21 cellular contexts compared by ENCODE assay signal in genomic region chr4:16116019-16116418, GRCh38. TPM values are rescaled to one million over a fixed set of nuclear protein-coding genes. Genes with fewer than 3 reads are reported as not detected.
A peak's percentile ranks its signal among the peaks of the same experiment; 100 is the strongest.
DNase-seq lines count a peak whose midpoint lies in the region; ATAC-seq and TF ChIP-seq lines count a peak whose summit lies in the region.
"Had no signal": no experiment of that assay in that cellular context is flagged by ENCODE, and none has a peak within 500 bp of the region (broad histone marks: within the 10 kb centered on the region; RNA-seq: fewer than 3 reads in every experiment).

No MANE protein-coding gene starts in this region.

- H3K4ac ChIP-seq in mesenchymal stem cell (ENCODE audit: low read depth in 1 of 2, low read length in 2 of 2): no peak overlapping the region

- H3K18ac ChIP-seq in mesenchymal stem cell (ENCODE audit: low read depth in 1 of 2, low read length in 2 of 2): no peak overlapping the region

- peaks cover 4% of the 10 kb centered on the region for H3K4me1 ChIP-seq in endodermal cell (ENCODE audit: control insufficient read depth, insufficient read depth, low read length)
- H3K4me1 ChIP-seq in gastrocnemius medialis: peaks cover 53% of the 10 kb centered on the region in 2 donors
- no peaks in the 10 kb centered on the region for H3K4me1 ChIP-seq in mesenchymal stem cell (ENCODE audit: control insufficient read depth, insufficient read depth, low read depth, low read length)
- H3K4me1 ChIP-seq: adrenal gland, left lung had no signal

- intact Hi-C loops in gastrocnemius medialis (cut with DNase I; ENCODE audit: low total_unique reads): loop anchor here (10.0 kb wide), 2 partner anchors 109 to 311 kb away; partner anchors contain the start of gene TAPT1
- intact Hi-C loops in activated CD4-positive, alpha-beta memory T cell treated with anti-CD3 and anti-CD28 coated beads for 36 hours (cut with micrococcal nuclease): no loop called here

- H3K9me3 ChIP-seq in endodermal cell (ENCODE audit: control insufficient read depth, low read length): no peaks in the 10 kb centered on the region
- no peaks in the 10 kb centered on the region for H3K9me3 ChIP-seq in gastrocnemius medialis
- no peaks in the 10 kb centered on the region for H3K9me3 ChIP-seq in mesenchymal stem cell (ENCODE audit: control insufficient read depth, low read length)
- H3K9me3 ChIP-seq: adrenal gland, left lung had no signal

- H3K4me3 Mint-ChIP-seq in endodermal cell: no peak overlapping the region
- no peak overlapping the region for H3K4me3 Mint-ChIP-seq in activated CD4-positive, alpha-beta memory T cell treated with anti-CD3 and anti-CD28 coated beads for 36 hours
- H3K4me3 Mint-ChIP-seq: activated T-cell treated with anti-CD3 and anti-CD28 coated beads, Interleukin-2, amount 50 U/mL, for 4 hours; CD8-positive, alpha-beta memory T cell; T-cell had no signal

- no peak overlapping the region for H3K27ac Mint-ChIP-seq in endodermal cell
- H3K27ac Mint-ChIP-seq in activated CD4-positive, alpha-beta memory T cell treated with anti-CD3 and anti-CD28 coated beads for 36 hours: no peak overlapping the region
- H3K27ac Mint-ChIP-seq: CD8-positive, alpha-beta memory T cell; nephron; T-cell had no signal

- no peak overlapping the region for H2BK120ac ChIP-seq in mesenchymal stem cell (ENCODE audit: low read depth, low read length)

- H3K36me3 ChIP-seq in endodermal cell (ENCODE audit: control insufficient read depth, insufficient read depth, low read length): no peaks in the 10 kb centered on the region
- no peaks in the 10 kb centered on the region for H3K36me3 ChIP-seq in gastrocnemius medialis
- H3K36me3 ChIP-seq in mesenchymal stem cell (ENCODE audit: control insufficient read depth in 1 of 2, insufficient read depth in 2 of 2, low read depth in 1 of 2, low read length in 2 of 2): no peaks in the 10 kb centered on the region
- H3K36me3 ChIP-seq: adrenal gland, left lung had no signal

- H3K4me1 Mint-ChIP-seq in endodermal cell: peaks cover 27% of the 10 kb centered on the region
- H3K4me1 Mint-ChIP-seq in activated CD4-positive, alpha-beta memory T cell treated with anti-CD3 and anti-CD28 coated beads for 36 hours (ENCODE audit: low read depth): no peaks in the 10 kb centered on the region
- H3K4me1 Mint-ChIP-seq: CD8-positive, alpha-beta memory T cell had no signal

- no peak for TF ChIP-seq CTCF in endodermal cell (conservative IDR thresholded peaks at IDR 0.05)
- no peak for TF ChIP-seq CTCF in gastrocnemius medialis (IDR thresholded peaks at IDR 0.05 in 4 of 5, conservative IDR thresholded peaks at IDR 0.05 in 1 of 5)

- H3K79me1 ChIP-seq in mesenchymal stem cell (replicated peaks; ENCODE audit: low read length, poor library complexity, severe bottlenecking): no peaks in the 10 kb centered on the region

- no peak for TF ChIP-seq POLR2A in gastrocnemius medialis (IDR thresholded peaks at IDR 0.05)

- no peak overlapping the region for H2BK15ac ChIP-seq in mesenchymal stem cell (ENCODE audit: low read depth, poor library complexity, severe bottlenecking)

- H3K27me3 Mint-ChIP-seq in endodermal cell (ENCODE audit: insufficient read depth): peaks cover 25% of the 10 kb centered on the region
- peaks cover 14% of the 10 kb centered on the region for H3K27me3 Mint-ChIP-seq in activated CD4-positive, alpha-beta memory T cell treated with anti-CD3 and anti-CD28 coated beads for 36 hours

- no peaks in the 10 kb centered on the region for H3K27me3 ChIP-seq in endodermal cell (ENCODE audit: control insufficient read depth, insufficient read depth, low read length, poor library complexity, severe bottlenecking)
- no peaks in the 10 kb centered on the region for H3K27me3 ChIP-seq in gastrocnemius medialis
- H3K27me3 ChIP-seq in mesenchymal stem cell (ENCODE audit: control insufficient read depth in 1 of 2, insufficient read depth in 1 of 2, low read length in 2 of 2): peaks cover 28 to 83% of the 10 kb centered on the region in 2 experiments
- H3K27me3 ChIP-seq: adrenal gland, left lung had no signal

- peak in 1 of 2 donors; percentile 33 for ATAC-seq in gastrocnemius medialis
- ATAC-seq: activated T-cell treated with anti-CD3 and anti-CD28 coated beads, Interleukin-2, amount 50 U/mL, for 4 hours; left lung; T-cell had no signal

- no peak overlapping the region for H3K23ac ChIP-seq in mesenchymal stem cell (ENCODE audit: low read length in 2 of 2)

- H4K91ac ChIP-seq in mesenchymal stem cell (ENCODE audit: low read length): no peak overlapping the region

- 91 to 95% methylated on average over 4 to 7 of the region's 7 CpGs for WGBS in endodermal cell (ENCODE audit: insufficient coverage in 1 of 2, insufficient read length in 1 of 2), 2 experiments
- 94% methylated on average over 7 of the region's 7 CpGs for WGBS in mesenchymal stem cell

- H2AK5ac ChIP-seq in mesenchymal stem cell (ENCODE audit: low read length, severe bottlenecking): no peak overlapping the region

- in situ Hi-C loops in gastrocnemius medialis (cut with MboI; ENCODE audit: low sequenced_read_pairs in 4 of 4): no loop called here

- peak; percentile 91 for DNase-seq in NCI-H146 (lab: John Stamatoyannopoulos, UW)
- no peak for DNase-seq in NCI-H146 treated with DMSO at 0.1 percent for 48 hours (lab: John Stamatoyannopoulos, UW; ENCODE audit: unreplicated experiment)
- DNase-seq in NCI-H1092 treated with DMSO at 0.1 percent for 48 hours (lab: John Stamatoyannopoulos, UW): peak; percentile 88
- DNase-seq in endodermal cell: peak; percentile 16
- DNase-seq in gastrocnemius medialis: no peak
- DNase-seq in NCI-H510A (lab: John Stamatoyannopoulos, UW): no peak
- no peak for DNase-seq in mesenchymal stem cell
- DNase-seq in activated CD4-positive, alpha-beta memory T cell treated with anti-CD3 and anti-CD28 coated beads for 36 hours: no peak
- DNase-seq: activated CD4-positive, alpha-beta T cell treated with anti-CD3 and anti-CD28 coated beads for 1 hour; activated naive CD4-positive, alpha-beta T cell; activated T-cell treated with anti-CD3 and anti-CD28 coated beads, Interleukin-2, amount 50 U/mL, for 4 hours; adrenal gland; CD8-positive, alpha-beta memory T cell; left lung; NCI-H187; NCI-H524; stimulated activated CD4-positive, alpha-beta T cell treated with anti-CD3 and anti-CD28 coated beads, Interleukin-1b, Interleukin-23, amount 100 ng/mL, for 48 hours; T-cell had no signal

- H2BK12ac ChIP-seq in mesenchymal stem cell (ENCODE audit: low read length in 2 of 2): no peak overlapping the region

- CTCF ChIA-PET in activated CD4-positive, alpha-beta memory T cell treated with anti-CD3 and anti-CD28 coated beads for 36 hours (lab: Charles Lee): no interaction called here

- no peak overlapping the region for H3K4me2 ChIP-seq in mesenchymal stem cell (ENCODE audit: low read length, poor library complexity, severe bottlenecking)
- H3K4me2 ChIP-seq: KMS-11 had no signal

- H3K36me3 Mint-ChIP-seq in endodermal cell (ENCODE audit: low read depth): no peaks in the 10 kb centered on the region
- H3K36me3 Mint-ChIP-seq in activated CD4-positive, alpha-beta memory T cell treated with anti-CD3 and anti-CD28 coated beads for 36 hours: no peaks in the 10 kb centered on the region
- H3K36me3 Mint-ChIP-seq: T-cell had no signal

- H2AFZ ChIP-seq in mesenchymal stem cell (ENCODE audit: low read depth, low read length): no peak overlapping the region

- no peak overlapping the region for H2BK5ac ChIP-seq in mesenchymal stem cell (ENCODE audit: low read depth, low read length, poor library complexity, severe bottlenecking)

- POLR2A ChIA-PET in activated CD4-positive, alpha-beta memory T cell treated with anti-CD3 and anti-CD28 coated beads for 36 hours (lab: Charles Lee): no interaction called here

- no peak overlapping the region for H4K8ac ChIP-seq in mesenchymal stem cell (ENCODE audit: low read length)

- H3K9me3 Mint-ChIP-seq in endodermal cell: no peaks in the 10 kb centered on the region
- no peaks in the 10 kb centered on the region for H3K9me3 Mint-ChIP-seq in activated CD4-positive, alpha-beta memory T cell treated with anti-CD3 and anti-CD28 coated beads for 36 hours
- H3K9me3 Mint-ChIP-seq: activated T-cell treated with anti-CD3 and anti-CD28 coated beads, Interleukin-2, amount 50 U/mL, for 4 hours; nephron; T-cell had no signal

- H3K9ac ChIP-seq in endodermal cell (ENCODE audit: extremely low read depth, low read length, poor library complexity, severe bottlenecking): no peak overlapping the region
- no peak overlapping the region for H3K9ac ChIP-seq in mesenchymal stem cell (ENCODE audit: low read length)
- H3K9ac ChIP-seq: KMS-11 had no signal

- no peak overlapping the region for H3K27ac ChIP-seq in endodermal cell (ENCODE audit: low read depth, low read length)
- H3K27ac ChIP-seq in gastrocnemius medialis: peak overlapping the region; percentile 49 to 77 (median 66)
- H3K27ac ChIP-seq in mesenchymal stem cell (ENCODE audit: low read length, poor library complexity, severe bottlenecking): no peak overlapping the region
- H3K27ac ChIP-seq: adrenal gland, KMS-11, left lung had no signal

- H3K4me3 ChIP-seq in endodermal cell (ENCODE audit: low read length): no peak overlapping the region
- H3K4me3 ChIP-seq in gastrocnemius medialis: no peak overlapping the region
- no peak overlapping the region for H3K4me3 ChIP-seq in mesenchymal stem cell (ENCODE audit: insufficient read depth in 1 of 2, low read depth in 1 of 2, low read length in 2 of 2)
- H3K4me3 ChIP-seq: adrenal gland, left lung had no signal

- H3K14ac ChIP-seq in mesenchymal stem cell (ENCODE audit: low read length in 2 of 2): no peak overlapping the region

RNA-seq across cellular contexts. Expression of gene PROM1, which starts 32.2 kb away (rescaled TPM):
- total RNA-seq in endodermal cell: 10 to 100 TPM; 38.6 to 51.6 TPM
- polyA plus RNA-seq in endodermal cell (2013, experiment 1 of 2): 36.1 TPM
- polyA plus RNA-seq in endodermal cell (2013, experiment 2 of 2): 33.6 TPM
- 1 to 10 TPM in 1 of 4 donors, under 1 TPM in 2, not detected in 1; 0.11 to 2.9 (median 0.58) TPM for total RNA-seq in gastrocnemius medialis
- 2.3 TPM for polyA plus RNA-seq in mesenchymal stem cell (2013, experiment 1 of 2)
- polyA plus RNA-seq in mesenchymal stem cell (2013, experiment 2 of 2): 2.2 TPM
- total RNA-seq in activated CD4-positive, alpha-beta memory T cell treated with anti-CD3 and anti-CD28 coated beads for 36 hours: not detected
- total RNA-seq: HT1080 had no signal
- polyA plus RNA-seq: CD8-positive, alpha-beta memory T cell had no signal

Comparison
In these comparisons a context has a peak if more than half of its experiments do, and no peak if none do; other contexts are left out.
1. DNase-seq: peak in NCI-H146 (single experiment), NCI-H1092 treated with DMSO at 0.1 percent for 48 hours (single experiment) and endodermal cell (single experiment); none in NCI-H146 treated with DMSO at 0.1 percent for 48 hours (single experiment), gastrocnemius medialis (0 of 2), NCI-H510A (single experiment), mesenchymal stem cell (single experiment) and activated CD4-positive, alpha-beta memory T cell treated with anti-CD3 and anti-CD28 coated beads for 36 hours (single experiment).
2. H3K27ac ChIP-seq: peak in gastrocnemius medialis (4 of 4); none in endodermal cell (single experiment) and mesenchymal stem cell (single experiment).
3. RNA of gene PROM1, which starts 32.2 kb away (total RNA-seq): 38.6 to 51.6 TPM in endodermal cell; 0.11 to 2.9 TPM in gastrocnemius medialis and not detected in activated CD4-positive, alpha-beta memory T cell treated with anti-CD3 and anti-CD28 coated beads for 36 hours; every median in the first group is over 10 times any median in the second.